In the genomic region with DNA sequence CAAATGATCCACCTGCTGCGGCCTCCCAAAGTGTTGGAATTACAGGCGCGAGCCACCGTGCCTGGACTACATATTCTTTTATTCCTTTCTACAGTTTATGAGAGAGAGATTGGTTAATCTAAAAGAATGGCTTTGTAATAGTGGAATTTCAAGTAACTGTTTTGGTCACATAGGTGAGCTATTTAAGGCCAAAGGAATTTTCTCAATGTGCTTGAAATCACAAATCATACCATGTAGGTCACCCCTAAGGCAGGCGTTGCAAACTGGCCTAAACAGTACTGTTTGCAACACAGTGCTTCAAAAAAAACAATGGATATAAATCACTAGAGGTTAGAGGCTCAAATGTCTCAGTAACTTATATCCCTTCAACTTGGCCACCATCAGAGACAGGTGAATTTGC, we compare ENCODE assay signal across 26 cellular contexts.
"Had no signal": no experiment of that assay in that cellular context is flagged by ENCODE, and none has a peak within 500 bp of the region (broad histone marks: within the 10 kb centered on the region; RNA-seq: fewer than 3 reads in every experiment).

No MANE protein-coding gene starts in this region.

- H3K4me3 ChIP-seq: stomach, suprapubic skin, testis, thoracic aorta, thyroid gland, tibial artery, tibial nerve, transverse colon, upper lobe of left lung, upper lobe of right lung, uterus, vagina had no signal

- H3K27me3 ChIP-seq: stomach, suprapubic skin, testis, thyroid gland, tibial artery, tibial nerve, transverse colon, upper lobe of left lung, upper lobe of right lung, uterus, vagina had no signal

- H3K4me1 ChIP-seq: stomach, suprapubic skin, testis, thyroid gland, tibial artery, tibial nerve, transverse colon, upper lobe of right lung, uterus, vagina had no signal

- ATAC-seq: stimulated activated effector memory CD8-positive, alpha-beta T cell treated with anti-CD3 and anti-CD28 coated beads, Interleukin-12 subunit alpha, Interleukin-12 subunit beta, amount 100 ng/mL, for 72 hours; stimulated activated memory B cell treated with anti-CD40 and anti-IgM and Interleukin-4, amounts not matched to agents 10 μg/mL and 1 μg/mL and 100 μg/mL, for 72 hours; stimulated activated naive B cell treated with anti-CD40 and anti-IgM and Interleukin-4, amounts not matched to agents 10 μg/mL and 1 μg/mL and 100 μg/mL, for 72 hours; stimulated activated naive CD8-positive, alpha-beta T cell treated with anti-CD3 and anti-CD28 coated beads, Interleukin-15, amount 100 ng/mL, for 72 hours; stimulated activated naive CD8-positive, alpha-beta T cell treated with anti-CD3 and anti-CD28 coated beads, Interleukin-15, Interleukin-2, amounts not matched to agents 100 U/mL and 50 U/mL, for 24 hours; upper lobe of right lung had no signal

- H3K9me3 ChIP-seq: stomach, suprapubic skin, testis, thoracic aorta, thyroid gland, tibial artery, tibial nerve, transverse colon, upper lobe of left lung, upper lobe of right lung, uterus, vagina had no signal

- H3K36me3 ChIP-seq: stomach, suprapubic skin, thoracic aorta, thyroid gland, tibial artery, tibial nerve, transverse colon, upper lobe of left lung, upper lobe of right lung, uterus, vagina had no signal

- H3K27ac ChIP-seq: stomach, suprapubic skin, testis, thoracic aorta, thyroid gland, tibial artery, tibial nerve, transverse colon, upper lobe of left lung, upper lobe of right lung, uterus, vagina had no signal

- DNase-seq: stimulated activated CD4-positive, alpha-beta T cell treated with anti-CD3 and anti-CD28 coated beads, Interleukin-2, amount 100 ng/mL, for 48 hours; stimulated activated CD4-positive, alpha-beta T cell treated with anti-CD3 and anti-CD28 coated beads, Interleukin-4, amount 100 ng/mL, for 1 hour; stimulated activated CD4-positive, alpha-beta T cell treated with anti-CD3 and anti-CD28 coated beads, Interleukin-4, amount 100 ng/mL, for 24 hours; stimulated activated CD4-positive, alpha-beta T cell treated with anti-CD3 and anti-CD28 coated beads, Interleukin-4, amount 100 ng/mL, for 4 hours; stimulated activated CD8-positive, alpha-beta memory T cell treated with anti-CD3 and anti-CD28 coated beads, Interleukin-4, amount 100 ng/mL, for 48 hours; stimulated activated naive B cell treated with anti-CD40 and anti-IgM and Interleukin-4, amounts not matched to agents 10 μg/mL and 1 μg/mL and 100 μg/mL, for 72 hours; stimulated activated naive CD4-positive, alpha-beta T cell; stimulated activated naive CD4-positive, alpha-beta T cell treated with Interleukin-2 at 50 U/mL for 16 hours; stimulated activated naive CD8-positive, alpha-beta T cell treated with anti-CD3 and anti-CD28 coated beads, Interleukin-15, amount 100 ng/mL, for 72 hours; stimulated activated naive CD8-positive, alpha-beta T cell treated with anti-CD3 and anti-CD28 coated beads, Interleukin-15, Interleukin-2, amounts not matched to agents 100 U/mL and 50 U/mL, for 24 hours; stomach; substantia nigra; testis; thyroid gland; tibial artery; transverse colon; trophoblast cell; upper lobe of left lung; upper lobe of right lung; uterus had no signal
